ENCODE assay signal across 8 cellular contexts in the genomic region with DNA sequence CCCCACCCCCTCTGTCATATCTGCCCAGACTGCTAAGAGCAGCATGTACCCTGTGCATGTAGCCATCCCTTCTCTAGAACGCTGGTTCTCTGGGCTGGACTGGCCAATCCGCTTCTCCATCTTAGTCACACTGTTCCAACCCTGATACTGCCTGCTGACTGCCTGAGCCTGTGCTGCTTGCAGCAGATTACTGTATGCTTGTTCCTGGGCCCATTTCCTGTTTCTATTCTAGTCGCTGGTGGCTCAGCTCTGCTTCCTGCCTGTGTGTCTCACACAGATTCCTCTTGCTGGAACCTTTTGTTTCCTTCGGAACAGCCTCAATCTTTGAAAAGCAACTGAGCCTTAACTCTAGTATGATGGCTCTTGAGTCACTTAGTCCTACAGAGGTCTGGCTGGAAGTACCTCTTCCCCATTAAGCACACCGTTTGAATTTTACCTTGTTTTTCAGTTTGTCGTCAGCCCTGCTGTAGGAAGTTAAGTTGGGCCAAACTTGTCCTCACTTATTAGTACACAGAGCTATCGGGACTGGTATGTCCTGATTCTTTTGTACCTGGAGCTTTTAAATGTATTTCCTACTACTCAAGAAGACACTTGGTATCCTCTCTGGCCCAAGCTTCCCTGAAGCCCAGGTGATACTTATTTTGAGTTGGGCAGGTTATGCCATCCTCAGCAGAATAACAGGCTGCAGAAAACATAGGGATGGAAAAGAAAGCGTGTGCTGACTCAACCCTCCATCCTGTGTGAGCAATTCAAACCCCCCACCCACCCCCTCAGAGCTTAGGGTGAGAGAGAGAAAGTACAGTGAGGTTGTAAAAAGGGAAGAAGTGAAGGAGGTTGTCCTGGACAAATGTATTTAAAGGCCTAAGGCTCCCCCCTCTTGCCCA. TPM values are rescaled to one million over a fixed set of nuclear protein-coding genes. Genes with fewer than 3 reads are reported as not detected.
DNase-seq lines count a peak whose midpoint lies in the region; ATAC-seq, FAIRE-seq and TF ChIP-seq lines count a peak whose summit lies in the region.

No MANE protein-coding gene starts in this region.

- H3K36me3 ChIP-seq in colonic mucosa, result peaks cover 4% of the 10 kb centered on the region

- peak; percentile 54 for DNase-seq in GM12892 (ENCODE audit: insufficient read length)
- DNase-seq in NCI-H1436 treated with DMSO at 0.1 percent for 48 hours (lab: John Stamatoyannopoulos, UW), result peak; percentile 54
- DNase-seq in activated CD4-positive, alpha-beta T cell treated with anti-CD3 and anti-CD28 coated beads for 4 hours, result peak; percentile 82 to 84
- DNase-seq in colonic mucosa, result peak; percentile 76
- DNase-seq in lower leg skin (ENCODE audit: low spot score in 2 of 2), result peak; percentile 77 to 89
- DNase-seq in stimulated activated CD8-positive, alpha-beta memory T cell treated with anti-CD3 and anti-CD28 coated beads, Interleukin-12 subunit alpha, Interleukin-12 subunit beta, amount 100 ng/mL, for 4 hours (ENCODE audit: low read depth), result peak; percentile 62
- DNase-seq in NCI-H2227 treated with DMSO at 0.1 percent for 48 hours (lab: John Stamatoyannopoulos, UW), result no peak

- TF ChIP-seq CTCF in colonic mucosa (IDR thresholded peaks at IDR 0.05) (no peak), lower leg skin (IDR thresholded peaks at IDR 0.05) (no peak)

- H3K4me3 ChIP-seq in colonic mucosa (no peak overlapping the region), lower leg skin (ENCODE audit: low read depth, poor library complexity, severe bottlenecking) (no peak overlapping the region)

- H3K9me3 ChIP-seq in colonic mucosa, result no peaks in the 10 kb centered on the region

- peak; percentile 99 for FAIRE-seq in GM12892 (lab: Jason Lieb, UNC)

- intact Hi-C loops in colonic mucosa (cut with DNase I), result no loop called here
- intact Hi-C loops in lower leg skin (cut with DNase I; ENCODE audit: low total_unique reads), result no loop called here

- TF ChIP-seq POLR2A in GM12892 (IDR thresholded peaks at IDR 0.05; ENCODE audit: low read depth, low read length), result peak; percentile 68; the same call in 1 of the 2 replicates
- TF ChIP-seq POLR2A in lower leg skin (IDR thresholded peaks at IDR 0.05), result no peak

- no peaks in the 10 kb centered on the region for H3K27me3 ChIP-seq in colonic mucosa

- WGBS in lower leg skin, 2 donors, result 58 to 69% methylated on average over 8 of the region's 8 CpGs

- H3K9ac ChIP-seq in colonic mucosa (ENCODE audit: low read depth in 2 of 2, low read length in 2 of 2), result peak overlapping the region in 1 of 2 donors; percentile 19

- ATAC-seq in HG02571 (IDR thresholded peaks at IDR 0.05; ENCODE audit: unreplicated experiment), result peak; percentile 95

- peak overlapping the region; percentile 70 for H3K27ac ChIP-seq in colonic mucosa

- peaks cover 3% of the 10 kb centered on the region for H3K4me1 ChIP-seq in colonic mucosa

RNA-seq across cellular contexts. Expression of a gene that starts 43.4 kb away (rescaled TPM):
- 12.9 TPM for polyA plus RNA-seq in GM12892 (2012; ENCODE audit: missing spikeins)
- 10 to 100 TPM; 16.8 to 24.2 TPM for total RNA-seq in colonic mucosa
- total RNA-seq in lower leg skin, result 10 to 100 TPM; 18.2 to 39.3 (median 27.1) TPM

RNA-seq across cellular contexts. Expression of a gene that starts 48.5 kb away (rescaled TPM):
- 35.4 TPM for polyA plus RNA-seq in GM12892 (2012; ENCODE audit: missing spikeins)
- 10 to 100 TPM; 49.6 to 76.2 TPM for total RNA-seq in colonic mucosa
- 10 to 100 TPM; 53.3 to 77.2 (median 54.9) TPM for total RNA-seq in lower leg skin
